18 cellular contexts compared by ENCODE assay signal in the genomic region with DNA sequence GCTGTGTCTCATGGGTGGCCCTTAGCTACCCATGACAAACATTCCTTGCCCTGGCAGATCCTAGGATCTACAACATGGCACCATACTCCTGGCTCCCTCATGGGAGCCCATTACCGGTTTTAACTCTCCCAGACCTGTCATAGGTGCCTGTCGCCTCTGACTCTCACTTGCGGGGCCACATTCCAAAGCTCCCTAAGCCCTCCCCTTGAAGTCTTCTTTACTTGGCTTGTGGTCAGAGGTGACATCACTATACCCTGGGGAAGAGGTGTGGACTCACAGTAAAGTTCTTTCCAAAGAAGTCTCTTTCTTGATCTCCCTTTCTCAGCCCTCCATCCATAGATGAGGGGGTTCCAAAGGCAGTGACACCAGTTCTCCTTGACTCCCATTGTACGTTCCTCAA. TPM values are rescaled to one million over a fixed set of nuclear protein-coding genes. Genes with fewer than 3 reads are reported as not detected.
A peak's percentile ranks its signal among the peaks of the same experiment; 100 is the strongest.
DNase-seq lines count a peak whose midpoint lies in the region; TF ChIP-seq lines count a peak whose summit lies in the region.
"Had no signal": no experiment of that assay in that cellular context is flagged by ENCODE, and none has a peak within 500 bp of the region (broad histone marks: within the 10 kb centered on the region; RNA-seq: fewer than 3 reads in every experiment).

No MANE protein-coding gene starts in this region.

- no peaks in the 10 kb centered on the region for H4K20me1 ChIP-seq in PC-9 (ENCODE audit: insufficient read depth)

- peaks cover 15% of the 10 kb centered on the region; the same call in 1 of the 2 replicates for H3F3A ChIP-seq in PC-9 (ENCODE audit: insufficient read depth, low read depth)

- POLR2A ChIA-PET in PC-9 (lab: Charles Lee; ENCODE audit: unreplicated experiment) = interaction anchor here (0.7 kb wide), 1 partner anchor 22 kb away, joined by 5 read pairs; no protein-coding TSS in a partner anchor

- no peaks in the 10 kb centered on the region for H3K79me2 ChIP-seq in PC-9 (ENCODE audit: low read depth)

- H3K4me1 ChIP-seq in PC-9 (replicated peaks; ENCODE audit: insufficient read depth) = peaks cover 30% of the 10 kb centered on the region

- H3K4me2 ChIP-seq in PC-9 = peak overlapping the region; percentile 49
- H3K4me2 ChIP-seq: KMS-11 had no signal

- peak; percentile 21 for DNase-seq in SIG-M5 treated with dmso at 0.1 percent for 504 hours (lab: John Stamatoyannopoulos, UW; ENCODE audit: unreplicated experiment)
- DNase-seq in SIG-M5 (lab: John Stamatoyannopoulos, UW) = no peak
- DNase-seq in PC-9 = peak; percentile 82 to 93
- peak; percentile 46 for DNase-seq in fibroblast of mammary gland (ENCODE audit: low read depth)
- no peak for DNase-seq in type B pancreatic cell (ENCODE audit: extremely low spot score, unreplicated experiment)
- no peak for DNase-seq in activated T-cell treated with anti-CD3 and anti-CD28 coated beads, Interleukin-2, amount 50 U/mL, for 1 hour
- no peak for DNase-seq in NCI-H345 treated with DMSO at 0.1 percent for 48 hours (lab: John Stamatoyannopoulos, UW; ENCODE audit: unreplicated experiment)
- no peak for DNase-seq in HuH-7 (ENCODE audit: low spot score)
- DNase-seq: activated naive CD4-positive, alpha-beta T cell treated with anti-CD3 and anti-CD28 coated beads, Interleukin-2, amount 50 U/mL, for 16 hours; CD8-positive, alpha-beta T cell; hypothalamus; NCI-H146 had no signal

- no peak overlapping the region for H3K27ac ChIP-seq in PC-9
- H3K27ac ChIP-seq: KMS-11 had no signal

- CTCF ChIA-PET in PC-9 (lab: Charles Lee) = interaction anchor here (0.6 to 1.1 kb wide), 3 partner anchors 14 to 417 kb away, joined by 3 to 4 read pairs (median 4); partner anchors contain the start of gene IGSF9

- no TSS peak for BruUV-seq in PC-9 (replicated peaks; lab: Mats Ljungman, UMichigan)

- TF ChIP-seq CTCF in PC-9 (conservative IDR thresholded peaks at IDR 0.05) (no peak), fibroblast of mammary gland (conservative IDR thresholded peaks at IDR 0.05; ENCODE audit: control insufficient read depth, insufficient read depth, low read depth, low read length) (no peak), type B pancreatic cell (conservative IDR thresholded peaks at IDR 0.05) (no peak)

- no peaks in the 10 kb centered on the region for H3K27me3 ChIP-seq in PC-9 (ENCODE audit: insufficient read depth, low read depth)

- H3K27ac Mint-ChIP-seq in type B pancreatic cell = peak overlapping the region; percentile 93
- H3K27ac Mint-ChIP-seq: CD8-positive, alpha-beta T cell; memory B cell had no signal

- H3K9me3 Mint-ChIP-seq in type B pancreatic cell = peaks cover 12% of the 10 kb centered on the region
- H3K9me3 Mint-ChIP-seq: CD8-positive, alpha-beta T cell; central memory CD8-positive, alpha-beta T cell; memory B cell had no signal

- no peaks in the 10 kb centered on the region for H3K9me3 ChIP-seq in PC-9 (ENCODE audit: insufficient read depth, low read depth)

- no peak overlapping the region for H3K4me3 ChIP-seq in PC-9
- no peak overlapping the region for H3K4me3 ChIP-seq in fibroblast of mammary gland (ENCODE audit: control insufficient read depth, low read depth, low read length)
- H3K4me3 ChIP-seq: skin epidermis had no signal

- peaks cover 9% of the 10 kb centered on the region for H3K4me1 Mint-ChIP-seq in type B pancreatic cell (ENCODE audit: unreplicated experiment)
- H3K4me1 Mint-ChIP-seq: central memory CD8-positive, alpha-beta T cell; memory B cell had no signal

- peak overlapping the region; percentile 57 for H3K4me3 Mint-ChIP-seq in type B pancreatic cell
- H3K4me3 Mint-ChIP-seq: CD8-positive, alpha-beta T cell; central memory CD8-positive, alpha-beta T cell; memory B cell had no signal

- H3K36me3 Mint-ChIP-seq in type B pancreatic cell = no peaks in the 10 kb centered on the region
- H3K36me3 Mint-ChIP-seq: CD8-positive, alpha-beta T cell; memory B cell had no signal

- H3K9me2 ChIP-seq in PC-9 (ENCODE audit: insufficient read depth) = no peaks in the 10 kb centered on the region

- intact Hi-C loops in PC-9 (cut with micrococcal nuclease; ENCODE audit: unreplicated experiment) = loop anchor here (1.0 kb wide), 1 partner anchor 13 kb away; no protein-coding TSS in a partner anchor

- H2AFZ ChIP-seq in PC-9 = no peak overlapping the region

- no peaks in the 10 kb centered on the region for H3K36me3 ChIP-seq in PC-9 (ENCODE audit: low read depth)

- peaks cover 2% of the 10 kb centered on the region for H3K27me3 Mint-ChIP-seq in type B pancreatic cell

RNA-seq across cellular contexts. Expression of gene SLAMF9, which starts 5.4 kb away (rescaled TPM):
- total RNA-seq in PC-9 (2021) (0.58 and 0.94 TPM in 2 replicates), type B pancreatic cell (ENCODE audit: low replicate concordance) (not detected in 2 replicates)
- total RNA-seq: CD8-positive, alpha-beta T cell; osteocyte had no signal

RNA-seq across cellular contexts. Expression of gene IGSF9, which starts 14.0 kb away (rescaled TPM):
- total RNA-seq in PC-9 (2021) = 22.9 and 23.4 TPM in 2 replicates
- total RNA-seq in type B pancreatic cell (ENCODE audit: low replicate concordance) = 36.4 and 44.3 TPM in 2 replicates
- total RNA-seq: CD8-positive, alpha-beta T cell; osteocyte; SK-MEL-5 had no signal

RNA-seq across cellular contexts. Expression of gene TAGLN2, which starts 34.1 kb away (rescaled TPM):
- total RNA-seq in PC-9 (2021) = 473 and 481 TPM in 2 replicates
- total RNA-seq in type B pancreatic cell (ENCODE audit: low replicate concordance) = 138 and 208 TPM in 2 replicates

RNA-seq across cellular contexts. Expression of gene CFAP45, which starts 59.5 kb away (rescaled TPM):
- total RNA-seq in PC-9 (2021) = 8.2 and 9.3 TPM in 2 replicates
- 1.0 and 2.8 TPM in 2 replicates for total RNA-seq in type B pancreatic cell (ENCODE audit: low replicate concordance)

Comparison
In these comparisons a context has a peak if more than half of its experiments do, and no peak if none do; other contexts are left out.
1. DNase-seq: peak in SIG-M5 treated with dmso at 0.1 percent for 504 hours (single experiment), PC-9 (2 of 2) and fibroblast of mammary gland (single experiment); none in SIG-M5 (single experiment), type B pancreatic cell (single experiment), activated T-cell treated with anti-CD3 and anti-CD28 coated beads, Interleukin-2, amount 50 U/mL, for 1 hour (single experiment), NCI-H345 treated with DMSO at 0.1 percent for 48 hours (single experiment) and HuH-7 (single experiment).